In genomic region chrX:154046262-154046771, GRCh38 we compare ENCODE assay signal across 1 cellular context.
TF ChIP-seq lines count a peak whose summit lies in the region.

No MANE protein-coding gene starts in this region.

TF ChIP-seq in HEK293, 187 proteins besides CTCF, POLR2A, EP300 and RAD21 (continued from another document):
- TF ChIP-seq ZBTB44 (tag by site-specific recombination; IDR thresholded peaks at IDR 0.05): no peak
- peak; percentile 51 for TF ChIP-seq ZBTB17 (tag by site-specific recombination; IDR thresholded peaks at IDR 0.05)
- no peak for TF ChIP-seq ZNF785 (tag by site-specific recombination; IDR thresholded peaks at IDR 0.05)
- peak; percentile 55 for TF ChIP-seq GLIS1 (tag by site-specific recombination; IDR thresholded peaks at IDR 0.05)
- TF ChIP-seq ZXDB (tag by site-specific recombination; IDR thresholded peaks at IDR 0.05): no peak
- TF ChIP-seq ZIC2 (tag by site-specific recombination; IDR thresholded peaks at IDR 0.05): peak; percentile 82
- no peak for TF ChIP-seq ZEB2 (tag by site-specific recombination; IDR thresholded peaks at IDR 0.05)
- TF ChIP-seq, protein P1, sequence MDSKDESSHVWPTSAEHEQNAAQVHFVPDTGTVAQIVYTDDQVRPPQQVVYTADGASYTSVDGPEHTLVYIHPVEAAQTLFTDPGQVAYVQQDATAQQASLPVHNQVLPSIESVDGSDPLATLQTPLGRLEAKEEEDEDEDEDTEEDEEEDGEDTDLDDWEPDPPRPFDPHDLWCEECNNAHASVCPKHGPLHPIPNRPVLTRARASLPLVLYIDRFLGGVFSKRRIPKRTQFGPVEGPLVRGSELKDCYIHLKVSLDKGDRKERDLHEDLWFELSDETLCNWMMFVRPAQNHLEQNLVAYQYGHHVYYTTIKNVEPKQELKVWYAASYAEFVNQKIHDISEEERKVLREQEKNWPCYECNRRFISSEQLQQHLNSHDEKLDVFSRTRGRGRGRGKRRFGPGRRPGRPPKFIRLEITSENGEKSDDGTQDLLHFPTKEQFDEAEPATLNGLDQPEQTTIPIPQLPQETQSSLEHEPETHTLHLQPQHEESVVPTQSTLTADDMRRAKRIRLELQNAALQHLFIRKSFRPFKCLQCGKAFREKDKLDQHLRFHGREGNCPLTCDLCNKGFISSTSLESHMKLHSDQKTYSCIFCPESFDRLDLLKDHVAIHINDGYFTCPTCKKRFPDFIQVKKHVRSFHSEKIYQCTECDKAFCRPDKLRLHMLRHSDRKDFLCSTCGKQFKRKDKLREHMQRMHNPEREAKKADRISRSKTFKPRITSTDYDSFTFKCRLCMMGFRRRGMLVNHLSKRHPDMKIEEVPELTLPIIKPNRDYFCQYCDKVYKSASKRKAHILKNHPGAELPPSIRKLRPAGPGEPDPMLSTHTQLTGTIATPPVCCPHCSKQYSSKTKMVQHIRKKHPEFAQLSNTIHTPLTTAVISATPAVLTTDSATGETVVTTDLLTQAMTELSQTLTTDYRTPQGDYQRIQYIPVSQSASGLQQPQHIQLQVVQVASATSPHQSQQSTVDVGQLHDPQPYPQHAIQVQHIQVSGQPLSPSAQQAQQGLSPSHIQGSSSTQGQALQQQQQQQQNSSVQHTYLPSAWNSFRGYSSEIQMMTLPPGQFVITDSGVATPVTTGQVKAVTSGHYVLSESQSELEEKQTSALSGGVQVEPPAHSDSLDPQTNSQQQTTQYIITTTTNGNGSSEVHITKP (tag by site-specific recombination; IDR thresholded peaks at IDR 0.05): peak; percentile 84
- TF ChIP-seq ZNF596 (tag by site-specific recombination; IDR thresholded peaks at IDR 0.05): 0 out of 2 replicates have a peak, but pooled peaks have one; percentile 37
- TF ChIP-seq ZNF555 (tag by site-specific recombination; conservative IDR thresholded peaks at IDR 0.05): no peak
- peak; percentile 63 for TF ChIP-seq PRDM1 (tag by site-specific recombination; IDR thresholded peaks at IDR 0.05)
- no peak for TF ChIP-seq ZNF404 (tag by site-specific recombination; IDR thresholded peaks at IDR 0.05)
- peak; percentile 39 for TF ChIP-seq IKZF3 (tag by site-specific recombination; IDR thresholded peaks at IDR 0.05)
- no peak for TF ChIP-seq ZNF112 (tag by site-specific recombination; IDR thresholded peaks at IDR 0.05)
- peak; percentile 55; the same call in 1 of the 2 replicates for TF ChIP-seq ZSCAN30 (tag by site-specific recombination; IDR thresholded peaks at IDR 0.05)
